In the genomic region with DNA sequence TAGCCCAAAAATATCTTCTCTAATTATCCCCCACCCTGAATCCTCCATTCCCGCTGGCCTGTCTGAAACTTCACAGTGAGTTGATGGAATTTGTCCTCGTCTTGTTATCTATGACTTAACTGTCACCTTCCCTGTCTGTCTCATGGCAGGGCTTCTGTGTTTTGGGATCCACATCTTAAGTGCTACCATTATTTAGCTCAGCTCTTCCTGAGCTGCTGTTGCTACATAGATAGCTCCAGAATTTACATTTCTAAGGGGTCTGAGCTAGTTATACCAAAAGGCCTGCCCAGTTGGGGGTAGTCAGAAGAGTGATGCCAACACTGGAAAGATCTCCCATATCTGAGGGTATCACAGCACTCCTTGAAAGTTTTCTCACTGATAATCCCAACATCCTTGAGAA, we compare ENCODE assay signal across 30 cellular contexts.
"Had no signal": no experiment of that assay in that cellular context is flagged by ENCODE, and none has a peak within 500 bp of the region (broad histone marks: within the 10 kb centered on the region; RNA-seq: fewer than 3 reads in every experiment).

No MANE protein-coding gene starts in this region.

- H3K27ac Mint-ChIP-seq: activated CD4-positive, alpha-beta T cell treated with anti-CD3 and anti-CD28 coated beads, Interleukin-2, amount 10 ng/mL, durations not matched to agents 7 days and 5 days; activated CD8-positive, alpha-beta T cell treated with anti-CD3 and anti-CD28 coated beads for 36 hours; activated naive CD8-positive, alpha-beta T cell; activated T-helper 17 cell treated with anti-CD3 and anti-CD28 coated beads, Interleukin-2, amount 50 U/mL, for 72 hours; effector memory CD8-positive, alpha-beta T cell; T-helper 17 cell; T-helper 2 cell treated with Interferon-gamma antibody and Interleukin-4, amounts not matched to agents 5 μg/mL and 100 μg/mL, for 36 hours had no signal

- H3K36me3 Mint-ChIP-seq: activated naive CD8-positive, alpha-beta T cell had no signal

- ATAC-seq: activated CD8-positive, alpha-beta T cell treated with anti-CD3 and anti-CD28 coated beads for 36 hours; activated T-cell treated with anti-CD3 and anti-CD28 coated beads, Interleukin-2, amount 50 U/mL, for 4 hours; activated T-helper 17 cell treated with anti-CD3 and anti-CD28 coated beads, Interleukin-2, amount 50 U/mL, for 72 hours; effector memory CD8-positive, alpha-beta T cell; foreskin keratinocyte; gastrocnemius medialis; T-helper 17 cell had no signal

- FAIRE-seq: astrocyte, bronchial epithelial cell, colon had no signal

- DNase-seq: activated CD4-positive, alpha-beta T cell treated with anti-CD3 and anti-CD28 coated beads for 1 hour; activated CD4-positive, alpha-beta T cell treated with anti-CD3 and anti-CD28 coated beads for 4 hours; activated CD4-positive, alpha-beta T cell treated with anti-CD3 and anti-CD28 coated beads, Interleukin-2, amount 10 ng/mL, durations not matched to agents 7 days and 5 days; activated CD4-positive, alpha-beta T cell treated with anti-CD3 and anti-CD28 coated beads, Interleukin-2, amount 50 U/mL, for 4 hours; activated CD8-positive, alpha-beta memory T cell treated with anti-CD3 and anti-CD28 coated beads for 24 hours; activated CD8-positive, alpha-beta T cell treated with anti-CD3 and anti-CD28 coated beads for 36 hours; activated effector memory CD4-positive, alpha-beta T cell treated with Interleukin-2 at 50 U/mL for 16 hours; activated gamma-delta T cell treated with Interleukin-2 at 50 U/mL for 16 hours; activated naive CD4-positive, alpha-beta T cell treated with anti-CD3 and anti-CD28 coated beads, Interleukin-2, amount 50 U/mL, for 16 hours; activated naive CD4-positive, alpha-beta T cell treated with Interleukin-2 at 50 U/mL for 16 hours; activated T-cell treated with anti-CD3 and anti-CD28 coated beads, Interleukin-2, amount 50 U/mL, for 4 hours; amniotic stem cell; anterior cingulate cortex; brain microvascular endothelial cell; cortex of kidney; dermis blood vessel endothelial cell; effector CD4-positive, alpha-beta T cell; effector memory CD8-positive, alpha-beta T cell; erythroblast; foreskin keratinocyte; gastrocnemius medialis; T-helper 1 cell; T-helper 17 cell; T1000 had no signal

- H3K9me3 Mint-ChIP-seq: activated CD4-positive, alpha-beta T cell treated with anti-CD3 and anti-CD28 coated beads, Interleukin-2, amount 10 ng/mL, durations not matched to agents 7 days and 5 days; activated CD8-positive, alpha-beta T cell treated with anti-CD3 and anti-CD28 coated beads for 36 hours; activated T-cell treated with anti-CD3 and anti-CD28 coated beads, Interleukin-2, amount 50 U/mL, for 4 hours; activated T-helper 17 cell treated with anti-CD3 and anti-CD28 coated beads, Interleukin-2, amount 50 U/mL, for 72 hours; effector memory CD8-positive, alpha-beta T cell; T-helper 2 cell treated with Interferon-gamma antibody and Interleukin-4, amounts not matched to agents 5 μg/mL and 100 μg/mL, for 36 hours had no signal

- H3K4me1 Mint-ChIP-seq: activated CD4-positive, alpha-beta T cell treated with anti-CD3 and anti-CD28 coated beads, Interleukin-2, amount 10 ng/mL, durations not matched to agents 7 days and 5 days; activated T-helper 17 cell treated with anti-CD3 and anti-CD28 coated beads, Interleukin-2, amount 50 U/mL, for 72 hours had no signal

- H3K4me3 Mint-ChIP-seq: activated CD4-positive, alpha-beta T cell treated with anti-CD3 and anti-CD28 coated beads, Interleukin-2, amount 10 ng/mL, durations not matched to agents 7 days and 5 days; activated CD8-positive, alpha-beta T cell treated with anti-CD3 and anti-CD28 coated beads for 36 hours; activated naive CD8-positive, alpha-beta T cell; activated T-cell treated with anti-CD3 and anti-CD28 coated beads, Interleukin-2, amount 50 U/mL, for 4 hours; activated T-helper 17 cell treated with anti-CD3 and anti-CD28 coated beads, Interleukin-2, amount 50 U/mL, for 72 hours; effector memory CD8-positive, alpha-beta T cell; T-helper 17 cell; T-helper 2 cell treated with Interferon-gamma antibody and Interleukin-4, amounts not matched to agents 5 μg/mL and 100 μg/mL, for 36 hours had no signal
